In the genomic region with DNA sequence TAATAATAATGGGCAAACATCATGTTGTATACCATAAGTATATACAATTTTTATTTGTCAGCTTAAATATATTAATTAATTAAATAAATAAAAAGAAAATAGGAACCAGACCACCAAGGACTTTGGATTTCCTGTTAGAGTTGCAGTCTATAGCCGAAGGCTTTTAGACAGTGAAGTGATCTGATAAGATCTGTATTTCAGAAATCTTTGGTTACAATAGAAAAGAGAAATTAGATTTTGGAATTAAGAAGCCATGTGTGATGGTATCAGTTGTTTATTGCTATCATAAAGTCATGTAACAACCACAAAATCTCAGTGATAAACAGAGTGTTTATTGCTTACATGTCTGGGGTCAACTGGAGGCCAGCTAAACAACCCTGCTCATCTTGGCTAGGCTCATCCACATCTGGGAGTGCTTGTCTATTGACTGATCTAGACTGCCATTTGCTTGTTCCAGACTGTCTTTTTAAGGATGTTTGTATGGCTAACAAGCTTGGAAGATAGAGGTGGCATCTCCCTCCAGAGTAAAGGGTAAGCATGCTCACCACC, we compare ENCODE assay signal across 25 cellular contexts.
"Had no signal": no experiment of that assay in that cellular context is flagged by ENCODE, and none has a peak within 500 bp of the region (broad histone marks: within the 10 kb centered on the region; RNA-seq: fewer than 3 reads in every experiment).

No MANE protein-coding gene starts in this region.

- H3K27ac ChIP-seq: colonic mucosa, ovary, psoas muscle, skin epidermis, thoracic aorta, uterus had no signal

- ATAC-seq: left ventricle myocardium superior; lower lobe of right lung; naive thymus-derived CD8-positive, alpha-beta T cell; psoas muscle; right cardiac atrium; stimulated activated memory B cell treated with anti-CD40 and anti-IgM and Interleukin-4, amounts not matched to agents 10 μg/mL and 1 μg/mL and 100 μg/mL, for 72 hours; stimulated activated naive CD8-positive, alpha-beta T cell treated with anti-CD3 and anti-CD28 coated beads, Interleukin-15, Interleukin-2, amounts not matched to agents 100 U/mL and 50 U/mL, for 24 hours; upper lobe of right lung had no signal

- H3K36me3 Mint-ChIP-seq: stimulated activated memory B cell treated with anti-CD40 and anti-IgM and Interleukin-4, amounts not matched to agents 10 μg/mL and 1 μg/mL and 100 μg/mL, for 72 hours had no signal

- H3K9me3 Mint-ChIP-seq: stimulated activated memory B cell treated with anti-CD40 and anti-IgM and Interleukin-4, amounts not matched to agents 10 μg/mL and 1 μg/mL and 100 μg/mL, for 72 hours had no signal

- H3K4me3 ChIP-seq: colonic mucosa, esophagus muscularis mucosa, lower lobe of right lung, ovary, psoas muscle, sigmoid colon, skin epidermis, spleen, thoracic aorta, tibial nerve, upper lobe of right lung, uterus had no signal

- DNase-seq: colonic mucosa; dermis blood vessel endothelial cell; effector memory CD4-positive, alpha-beta T cell; hypothalamus; left ventricle myocardium superior; lower lobe of right lung; naive thymus-derived CD8-positive, alpha-beta T cell; nephron progenitor cell; nucleus accumbens; ovary; posterior cingulate gyrus; psoas muscle; right cardiac atrium; sigmoid colon; spleen; stimulated activated CD4-positive, alpha-beta T cell treated with anti-CD3 and anti-CD28 coated beads, Interleukin-4, amount 100 ng/mL, for 4 hours; stimulated activated naive CD8-positive, alpha-beta T cell treated with anti-CD3 and anti-CD28 coated beads, Interleukin-15, Interleukin-2, amounts not matched to agents 100 U/mL and 50 U/mL, for 24 hours; substantia nigra; upper lobe of right lung; uterus had no signal

- H3K27me3 ChIP-seq: colonic mucosa, esophagus muscularis mucosa, ovary, sigmoid colon, spleen, tibial nerve, upper lobe of right lung, uterus had no signal

- H3K36me3 ChIP-seq: colonic mucosa, esophagus muscularis mucosa, lower lobe of right lung, ovary, sigmoid colon, spleen, thoracic aorta, tibial nerve, upper lobe of right lung, uterus had no signal

- H3K4me3 Mint-ChIP-seq: naive thymus-derived CD8-positive, alpha-beta T cell; nephron progenitor cell; stimulated activated memory B cell treated with anti-CD40 and anti-IgM and Interleukin-4, amounts not matched to agents 10 μg/mL and 1 μg/mL and 100 μg/mL, for 72 hours had no signal

- H3K27me3 Mint-ChIP-seq: naive thymus-derived CD8-positive, alpha-beta T cell; stimulated activated memory B cell treated with anti-CD40 and anti-IgM and Interleukin-4, amounts not matched to agents 10 μg/mL and 1 μg/mL and 100 μg/mL, for 72 hours had no signal

- H3K4me1 ChIP-seq: colonic mucosa, lower lobe of right lung, uterus had no signal

- H3K27ac Mint-ChIP-seq: naive thymus-derived CD8-positive, alpha-beta T cell; nephron progenitor cell; stimulated activated memory B cell treated with anti-CD40 and anti-IgM and Interleukin-4, amounts not matched to agents 10 μg/mL and 1 μg/mL and 100 μg/mL, for 72 hours had no signal

- H3K4me1 Mint-ChIP-seq: naive thymus-derived CD8-positive, alpha-beta T cell; stimulated activated memory B cell treated with anti-CD40 and anti-IgM and Interleukin-4, amounts not matched to agents 10 μg/mL and 1 μg/mL and 100 μg/mL, for 72 hours had no signal

- H3K9me3 ChIP-seq: colonic mucosa, esophagus muscularis mucosa, lower lobe of right lung, ovary, psoas muscle, sigmoid colon, spleen, thoracic aorta, tibial nerve, upper lobe of right lung, uterus had no signal
